ENCODE assay signal across 21 cellular contexts in genomic region chr6:107776415-107776814, GRCh38. TPM values are rescaled to one million over a fixed set of nuclear protein-coding genes. Genes with fewer than 3 reads are reported as not detected.
A peak's percentile ranks its signal among the peaks of the same experiment; 100 is the strongest.
DNase-seq lines count a peak whose midpoint lies in the region; ATAC-seq, FAIRE-seq and TF ChIP-seq lines count a peak whose summit lies in the region.
"Had no signal": no experiment of that assay in that cellular context is flagged by ENCODE, and none has a peak within 500 bp of the region (broad histone marks: within the 10 kb centered on the region; RNA-seq: fewer than 3 reads in every experiment).

No MANE protein-coding gene starts in this region.

- CTCF ChIA-PET in CD4-positive, alpha-beta T cell (lab: Charles Lee), result no interaction called here
- CTCF ChIA-PET in CD8-positive, alpha-beta T cell (lab: Charles Lee), result interaction anchor here (1.4 kb wide), 1 partner anchor 72 kb away, joined by 9 read pairs; no protein-coding TSS in a partner anchor

- H3K4me3 Mint-ChIP-seq in CD4-positive, alpha-beta T cell, result no peak overlapping the region
- H3K4me3 Mint-ChIP-seq in CD8-positive, alpha-beta T cell, result no peak overlapping the region
- peak overlapping the region; percentile 26 for H3K4me3 Mint-ChIP-seq in activated T-helper 17 cell treated with anti-CD3 and anti-CD28 coated beads, Interleukin-2, amount 50 U/mL, for 72 hours
- H3K4me3 Mint-ChIP-seq in endothelial cell (ENCODE audit: unreplicated experiment), result no peak overlapping the region
- H3K4me3 Mint-ChIP-seq: CD4-positive, CD25-positive, alpha-beta regulatory T cell had no signal

- H3K27ac ChIP-seq in CD4-positive, alpha-beta T cell (ENCODE audit: low read depth, low read length), result no peak overlapping the region
- no peak overlapping the region for H3K27ac ChIP-seq in CD8-positive, alpha-beta T cell (ENCODE audit: low read depth, low read length)
- H3K27ac ChIP-seq: KMS-11 had no signal

- no peak for TF ChIP-seq CTCF in CD4-positive, alpha-beta T cell (IDR thresholded peaks at IDR 0.05)
- TF ChIP-seq CTCF in CD8-positive, alpha-beta T cell (IDR thresholded peaks at IDR 0.05), result no peak
- TF ChIP-seq CTCF in endothelial cell (IDR thresholded peaks at IDR 0.05; ENCODE audit: unreplicated experiment) (no peak), D721Med (IDR thresholded peaks at IDR 0.05; ENCODE audit: insufficient read depth, missing control alignments) (no peak)

- H3K27ac Mint-ChIP-seq in CD4-positive, alpha-beta T cell, result peak overlapping the region; percentile 59
- H3K27ac Mint-ChIP-seq in CD8-positive, alpha-beta T cell, result peak overlapping the region; percentile 3
- H3K27ac Mint-ChIP-seq in activated T-helper 17 cell treated with anti-CD3 and anti-CD28 coated beads, Interleukin-2, amount 50 U/mL, for 72 hours, result no peak overlapping the region
- no peak overlapping the region for H3K27ac Mint-ChIP-seq in endothelial cell (ENCODE audit: unreplicated experiment)
- H3K27ac Mint-ChIP-seq: CD4-positive, CD25-positive, alpha-beta regulatory T cell had no signal

- peaks cover 24% of the 10 kb centered on the region for H3K4me1 ChIP-seq in CD8-positive, alpha-beta T cell (ENCODE audit: insufficient read depth, low read length)
- peaks cover 14% of the 10 kb centered on the region for H3K4me1 ChIP-seq in HAP-1
- H3K4me1 ChIP-seq: BE2C had no signal

- in situ Hi-C loops in HAP-1 (cut with MboI; ENCODE audit: low sequenced_read_pairs), result no loop called here

- H3K27me3 Mint-ChIP-seq in CD4-positive, alpha-beta T cell, result no peaks in the 10 kb centered on the region
- no peaks in the 10 kb centered on the region for H3K27me3 Mint-ChIP-seq in CD8-positive, alpha-beta T cell (ENCODE audit: low read depth)
- H3K27me3 Mint-ChIP-seq in activated T-helper 17 cell treated with anti-CD3 and anti-CD28 coated beads, Interleukin-2, amount 50 U/mL, for 72 hours, result no peaks in the 10 kb centered on the region
- H3K27me3 Mint-ChIP-seq in endothelial cell (ENCODE audit: unreplicated experiment), result peaks cover 2% of the 10 kb centered on the region
- H3K27me3 Mint-ChIP-seq: CD4-positive, CD25-positive, alpha-beta regulatory T cell had no signal

- ATAC-seq in CD4-positive, alpha-beta T cell (ENCODE audit: poor library complexity), result no peak
- ATAC-seq in CD8-positive, alpha-beta T cell, result no peak
- ATAC-seq in activated T-helper 17 cell treated with anti-CD3 and anti-CD28 coated beads, Interleukin-2, amount 50 U/mL, for 72 hours (replicated peaks), result no peak

- POLR2A ChIA-PET in CD4-positive, alpha-beta T cell (lab: Charles Lee), result interaction anchor here (1.8 kb wide), 1 partner anchor 9 kb away, joined by 7 read pairs; no protein-coding TSS in a partner anchor
- POLR2A ChIA-PET in CD8-positive, alpha-beta T cell (lab: Charles Lee), result interaction anchor here (1.2 to 1.6 kb wide), 2 partner anchors 9 to 11 kb away, joined by 3 to 4 read pairs; no protein-coding TSS in a partner anchor

- no peaks in the 10 kb centered on the region for H3K9me3 Mint-ChIP-seq in CD4-positive, alpha-beta T cell
- no peaks in the 10 kb centered on the region for H3K9me3 Mint-ChIP-seq in CD8-positive, alpha-beta T cell
- H3K9me3 Mint-ChIP-seq in activated T-helper 17 cell treated with anti-CD3 and anti-CD28 coated beads, Interleukin-2, amount 50 U/mL, for 72 hours, result no peaks in the 10 kb centered on the region
- no peaks in the 10 kb centered on the region for H3K9me3 Mint-ChIP-seq in endothelial cell (ENCODE audit: unreplicated experiment)

- no peak for DNase-seq in CD4-positive, alpha-beta T cell
- no peak for DNase-seq in CD8-positive, alpha-beta T cell
- DNase-seq in HAP-1 (ENCODE audit: low spot score in 2 of 2) (peak; percentile 18 to 31), endothelial cell (ENCODE audit: low spot score) (no peak), D721Med (ENCODE audit: insufficient read length, low spot score) (no peak)
- DNase-seq in stimulated activated CD4-positive, alpha-beta T cell treated with anti-CD3 and anti-CD28 coated beads, Interleukin-2, amount 100 ng/mL, for 48 hours, result no peak
- DNase-seq: ACHN; BE2C; C1 segment of cervical spinal cord; Calu3; CD4-positive, CD25-positive, alpha-beta regulatory T cell; DMS 273 treated with DMSO at 0.1 percent for 48 hours; DMS53; GOT3; H7 had no signal

- H3K4me1 Mint-ChIP-seq in CD4-positive, alpha-beta T cell (ENCODE audit: low read depth), result peaks cover 85% of the 10 kb centered on the region
- peaks cover 71% of the 10 kb centered on the region for H3K4me1 Mint-ChIP-seq in CD8-positive, alpha-beta T cell (ENCODE audit: low read depth)
- peaks cover 10% of the 10 kb centered on the region for H3K4me1 Mint-ChIP-seq in activated T-helper 17 cell treated with anti-CD3 and anti-CD28 coated beads, Interleukin-2, amount 50 U/mL, for 72 hours
- H3K4me1 Mint-ChIP-seq in endothelial cell (ENCODE audit: unreplicated experiment), result peaks cover 9% of the 10 kb centered on the region

- peaks cover 37% of the 10 kb centered on the region for H3K36me3 Mint-ChIP-seq in CD4-positive, alpha-beta T cell (ENCODE audit: low read depth)
- peaks cover 37% of the 10 kb centered on the region for H3K36me3 Mint-ChIP-seq in CD8-positive, alpha-beta T cell
- peaks cover 5% of the 10 kb centered on the region for H3K36me3 Mint-ChIP-seq in activated T-helper 17 cell treated with anti-CD3 and anti-CD28 coated beads, Interleukin-2, amount 50 U/mL, for 72 hours (ENCODE audit: low read depth)
- no peaks in the 10 kb centered on the region for H3K36me3 Mint-ChIP-seq in endothelial cell (ENCODE audit: low read depth, unreplicated experiment)

- FAIRE-seq in D721Med (lab: Jason Lieb, UNC), result no peak
- FAIRE-seq: A204.1, G401.6, GM12891, GM18507 had no signal

- H3K4me3 ChIP-seq in CD8-positive, alpha-beta T cell (ENCODE audit: low read depth, low read length), result no peak overlapping the region
- H3K4me3 ChIP-seq in HAP-1, result no peak overlapping the region

- H3K9me3 ChIP-seq in CD4-positive, alpha-beta T cell (ENCODE audit: control insufficient read depth, low read length), result no peaks in the 10 kb centered on the region
- H3K9me3 ChIP-seq in CD8-positive, alpha-beta T cell (ENCODE audit: low read length), result no peaks in the 10 kb centered on the region
- no peaks in the 10 kb centered on the region for H3K9me3 ChIP-seq in HAP-1
- H3K9me3 ChIP-seq: BE2C had no signal

- intact Hi-C loops in CD4-positive, alpha-beta T cell (cut with DNase I, micrococcal nuclease), result no loop called here
- intact Hi-C loops in CD8-positive, alpha-beta T cell (cut with DNase I, micrococcal nuclease), result no loop called here

- H3K27me3 ChIP-seq in CD4-positive, alpha-beta T cell (ENCODE audit: control insufficient read depth, insufficient read depth, low read length), result no peaks in the 10 kb centered on the region
- H3K27me3 ChIP-seq in CD8-positive, alpha-beta T cell (ENCODE audit: insufficient read depth, low read length), result no peaks in the 10 kb centered on the region
- H3K27me3 ChIP-seq in HAP-1 (ENCODE audit: low read depth), result no peaks in the 10 kb centered on the region
- H3K27me3 ChIP-seq: BE2C had no signal

- no peaks in the 10 kb centered on the region for H3K36me3 ChIP-seq in CD8-positive, alpha-beta T cell (ENCODE audit: insufficient read depth, low read length)
- no peaks in the 10 kb centered on the region for H3K36me3 ChIP-seq in HAP-1 (replicated peaks)
- H3K36me3 ChIP-seq: BE2C had no signal

RNA-seq across cellular contexts. Expression of gene SCML4, which starts 47.7 kb away (rescaled TPM):
- 10 to 100 TPM; 44.1 to 47.8 TPM for total RNA-seq in CD4-positive, alpha-beta T cell
- total RNA-seq in CD8-positive, alpha-beta T cell, result 10 to 100 TPM; 34.7 to 36.7 TPM
- 1 to 10 TPM; 2.6 to 3.9 TPM for total RNA-seq in activated T-helper 17 cell treated with anti-CD3 and anti-CD28 coated beads, Interleukin-2, amount 50 U/mL, for 72 hours
- not detected for total RNA-seq in endothelial cell (ENCODE audit: unreplicated experiment)
- total RNA-seq: Calu3, H7 had no signal

Comparison
In these comparisons a context has a peak if more than half of its experiments do, and no peak if none do; other contexts are left out.
1. DNase-seq: peak in HAP-1 (2 of 2); none in CD4-positive, alpha-beta T cell (0 of 10), CD8-positive, alpha-beta T cell (0 of 7), stimulated activated CD4-positive, alpha-beta T cell treated with anti-CD3 and anti-CD28 coated beads, Interleukin-2, amount 100 ng/mL, for 48 hours (0 of 2), endothelial cell (single experiment) and D721Med (single experiment).
2. H3K27ac Mint-ChIP-seq: peak in CD4-positive, alpha-beta T cell (single experiment) and CD8-positive, alpha-beta T cell (single experiment); none in activated T-helper 17 cell treated with anti-CD3 and anti-CD28 coated beads, Interleukin-2, amount 50 U/mL, for 72 hours (single experiment) and endothelial cell (single experiment).
3. RNA of gene SCML4, which starts 47.7 kb away (total RNA-seq): 44.1 to 47.8 TPM in CD4-positive, alpha-beta T cell and 34.7 to 36.7 TPM in CD8-positive, alpha-beta T cell; 2.6 to 3.9 TPM in activated T-helper 17 cell treated with anti-CD3 and anti-CD28 coated beads, Interleukin-2, amount 50 U/mL, for 72 hours and not detected in endothelial cell (single experiment); every median in the first group is over 4 times any median in the second.